In the genomic region with DNA sequence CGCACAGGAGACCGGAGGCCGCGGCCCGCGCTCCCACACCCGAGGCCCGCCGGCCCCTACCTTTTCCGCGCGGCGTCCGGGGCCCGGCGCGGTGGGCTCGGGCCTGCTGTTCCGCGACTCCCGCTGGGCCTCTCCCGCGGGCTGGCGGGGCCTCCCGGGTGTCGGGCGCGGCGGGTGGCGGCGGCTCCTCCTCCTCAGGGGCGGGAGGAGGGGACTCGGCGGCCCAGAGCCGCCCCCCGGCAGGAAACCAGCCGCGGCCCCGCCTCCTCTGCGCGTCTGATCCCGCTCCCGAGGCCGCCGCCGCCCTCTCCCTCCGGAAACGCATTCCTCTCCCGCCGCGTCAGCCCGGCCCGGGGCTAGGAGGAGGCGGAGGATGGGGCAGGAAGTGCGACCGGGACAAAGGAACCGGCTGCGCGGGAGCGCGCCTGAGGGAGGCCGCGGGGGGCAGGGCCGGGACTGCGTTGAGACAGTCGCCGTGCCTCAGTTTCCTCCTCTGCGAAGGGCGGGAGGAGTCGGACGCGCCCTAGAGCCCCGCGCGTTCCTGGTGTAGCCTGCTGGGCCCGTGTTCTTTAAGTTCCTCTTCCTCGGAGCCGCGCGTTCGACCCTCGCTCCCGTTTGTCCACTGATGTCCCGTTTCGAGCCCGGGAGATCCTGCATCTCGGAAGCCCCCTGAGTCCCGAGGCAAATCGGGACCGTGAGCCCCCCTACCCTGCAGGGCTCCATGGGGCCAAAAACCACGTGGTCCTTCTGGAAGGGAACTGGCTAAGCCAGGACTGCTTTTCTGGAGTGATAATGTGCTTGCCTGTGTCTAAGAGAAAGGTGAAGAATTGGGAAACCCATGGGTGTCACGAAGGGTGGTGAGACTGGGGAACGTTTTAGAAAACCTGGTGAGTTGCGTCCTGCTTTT, we compare ENCODE assay signal across 1 cellular context.
A peak's percentile ranks its signal among the peaks of the same experiment; 100 is the strongest.
TF ChIP-seq lines count a peak whose summit lies in the region.

A gene (minus strand): TSS at position 146 of the 907 bp plus-strand sequence. CDS start 22,672 bp downstream, outside the sequence.

TF ChIP-seq in K562, 482 proteins besides CTCF, POLR2A, EP300 and RAD21 (continued from another document and continues in another):
- TF ChIP-seq PCBP1 (IDR thresholded peaks at IDR 0.05; ENCODE audit: low read depth, low read length, poor library complexity, severe bottlenecking) (no peak), SP1 (CRISPR knock-in tag; IDR thresholded peaks at IDR 0.05) (peak; percentile 65), OTX1 (CRISPR knock-in tag; IDR thresholded peaks at IDR 0.05) (no peak), TFAM (CRISPR knock-in tag; conservative IDR thresholded peaks at IDR 0.05) (no peak), POLR2AphosphoS2 (IDR thresholded peaks at IDR 0.05; ENCODE audit: low read length) (no peak), ZSCAN29 (IDR thresholded peaks at IDR 0.05) (no peak; the same call in 1 of the 2 replicates), ELF4 (CRISPR knock-in tag; IDR thresholded peaks at IDR 0.05) (no peak), XRCC4 (IDR thresholded peaks at IDR 0.05; ENCODE audit: extremely low read depth, insufficient read depth, insufficient read length) (no peak), CEBPG (CRISPR knock-in tag; IDR thresholded peaks at IDR 0.05) (no peak), CEBPG (tag; conservative IDR thresholded peaks at IDR 0.05 in 1 of 2, IDR thresholded peaks at IDR 0.05 in 1 of 2) (no peak), SRF (CRISPR knock-in tag; IDR thresholded peaks at IDR 0.05) (peak in 1 of 2 experiments; percentile 57; a peak in 1 of 4 replicates), U2AF1 (optimal IDR thresholded peaks at IDR 0.05; ENCODE audit: low read depth, low read length) (peak; percentile 49), PURB (CRISPR knock-in tag; IDR thresholded peaks at IDR 0.05; ENCODE audit: low read depth) (no peak), CREB1 (IDR thresholded peaks at IDR 0.05) (peak; percentile 57), CREB1 (CRISPR knock-in tag; IDR thresholded peaks at IDR 0.05) (no peak), CHD2 (IDR thresholded peaks at IDR 0.05; ENCODE audit: low read depth, low read length) (0 out of 2 replicates have a peak, but pooled peaks have one; percentile 27), ILF3 (IDR thresholded peaks at IDR 0.05; ENCODE audit: borderline replicate concordance) (no peak), NFXL1 (CRISPR knock-in tag; IDR thresholded peaks at IDR 0.05) (no peak), DPF2 (IDR thresholded peaks at IDR 0.05) (peak; percentile 43; the same call in 1 of the 2 replicates), ZNF12 (CRISPR knock-in tag; IDR thresholded peaks at IDR 0.05) (no peak; the same call in 1 of the 2 replicates), SPI1 (IDR thresholded peaks at IDR 0.05; ENCODE audit: borderline replicate concordance, low read depth, low read length) (peak; percentile 64; the same call in 1 of the 2 replicates), GTF2A2 (tag; IDR thresholded peaks at IDR 0.05) (no peak), FOSL1 (tag; conservative IDR thresholded peaks at IDR 0.05) (peak; percentile 40; the same call in 1 of the 2 replicates)
- TF ChIP-seq, protein P1, sequence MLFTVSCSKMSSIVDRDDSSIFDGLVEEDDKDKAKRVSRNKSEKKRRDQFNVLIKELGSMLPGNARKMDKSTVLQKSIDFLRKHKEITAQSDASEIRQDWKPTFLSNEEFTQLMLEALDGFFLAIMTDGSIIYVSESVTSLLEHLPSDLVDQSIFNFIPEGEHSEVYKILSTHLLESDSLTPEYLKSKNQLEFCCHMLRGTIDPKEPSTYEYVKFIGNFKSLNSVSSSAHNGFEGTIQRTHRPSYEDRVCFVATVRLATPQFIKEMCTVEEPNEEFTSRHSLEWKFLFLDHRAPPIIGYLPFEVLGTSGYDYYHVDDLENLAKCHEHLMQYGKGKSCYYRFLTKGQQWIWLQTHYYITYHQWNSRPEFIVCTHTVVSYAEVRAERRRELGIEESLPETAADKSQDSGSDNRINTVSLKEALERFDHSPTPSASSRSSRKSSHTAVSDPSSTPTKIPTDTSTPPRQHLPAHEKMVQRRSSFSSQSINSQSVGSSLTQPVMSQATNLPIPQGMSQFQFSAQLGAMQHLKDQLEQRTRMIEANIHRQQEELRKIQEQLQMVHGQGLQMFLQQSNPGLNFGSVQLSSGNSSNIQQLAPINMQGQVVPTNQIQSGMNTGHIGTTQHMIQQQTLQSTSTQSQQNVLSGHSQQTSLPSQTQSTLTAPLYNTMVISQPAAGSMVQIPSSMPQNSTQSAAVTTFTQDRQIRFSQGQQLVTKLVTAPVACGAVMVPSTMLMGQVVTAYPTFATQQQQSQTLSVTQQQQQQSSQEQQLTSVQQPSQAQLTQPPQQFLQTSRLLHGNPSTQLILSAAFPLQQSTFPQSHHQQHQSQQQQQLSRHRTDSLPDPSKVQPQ (CRISPR knock-in tag; IDR thresholded peaks at IDR 0.05; ENCODE audit: borderline replicate concordance) = no peak
- TF ChIP-seq, protein P2, sequence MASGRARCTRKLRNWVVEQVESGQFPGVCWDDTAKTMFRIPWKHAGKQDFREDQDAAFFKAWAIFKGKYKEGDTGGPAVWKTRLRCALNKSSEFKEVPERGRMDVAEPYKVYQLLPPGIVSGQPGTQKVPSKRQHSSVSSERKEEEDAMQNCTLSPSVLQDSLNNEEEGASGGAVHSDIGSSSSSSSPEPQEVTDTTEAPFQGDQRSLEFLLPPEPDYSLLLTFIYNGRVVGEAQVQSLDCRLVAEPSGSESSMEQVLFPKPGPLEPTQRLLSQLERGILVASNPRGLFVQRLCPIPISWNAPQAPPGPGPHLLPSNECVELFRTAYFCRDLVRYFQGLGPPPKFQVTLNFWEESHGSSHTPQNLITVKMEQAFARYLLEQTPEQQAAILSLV (tag; IDR thresholded peaks at IDR 0.05) = no peak
- TF ChIP-seq, protein P3, sequence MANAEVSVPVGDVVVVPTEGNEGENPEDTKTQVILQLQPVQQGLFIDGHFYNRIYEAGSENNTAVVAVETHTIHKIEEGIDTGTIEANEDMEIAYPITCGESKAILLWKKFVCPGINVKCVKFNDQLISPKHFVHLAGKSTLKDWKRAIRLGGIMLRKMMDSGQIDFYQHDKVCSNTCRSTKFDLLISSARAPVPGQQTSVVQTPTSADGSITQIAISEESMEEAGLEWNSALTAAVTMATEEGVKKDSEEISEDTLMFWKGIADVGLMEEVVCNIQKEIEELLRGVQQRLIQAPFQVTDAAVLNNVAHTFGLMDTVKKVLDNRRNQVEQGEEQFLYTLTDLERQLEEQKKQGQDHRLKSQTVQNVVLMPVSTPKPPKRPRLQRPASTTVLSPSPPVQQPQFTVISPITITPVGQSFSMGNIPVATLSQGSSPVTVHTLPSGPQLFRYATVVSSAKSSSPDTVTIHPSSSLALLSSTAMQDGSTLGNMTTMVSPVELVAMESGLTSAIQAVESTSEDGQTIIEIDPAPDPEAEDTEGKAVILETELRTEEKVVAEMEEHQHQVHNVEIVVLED (CRISPR knock-in tag; IDR thresholded peaks at IDR 0.05) = no peak
- TF ChIP-seq, protein P4, sequence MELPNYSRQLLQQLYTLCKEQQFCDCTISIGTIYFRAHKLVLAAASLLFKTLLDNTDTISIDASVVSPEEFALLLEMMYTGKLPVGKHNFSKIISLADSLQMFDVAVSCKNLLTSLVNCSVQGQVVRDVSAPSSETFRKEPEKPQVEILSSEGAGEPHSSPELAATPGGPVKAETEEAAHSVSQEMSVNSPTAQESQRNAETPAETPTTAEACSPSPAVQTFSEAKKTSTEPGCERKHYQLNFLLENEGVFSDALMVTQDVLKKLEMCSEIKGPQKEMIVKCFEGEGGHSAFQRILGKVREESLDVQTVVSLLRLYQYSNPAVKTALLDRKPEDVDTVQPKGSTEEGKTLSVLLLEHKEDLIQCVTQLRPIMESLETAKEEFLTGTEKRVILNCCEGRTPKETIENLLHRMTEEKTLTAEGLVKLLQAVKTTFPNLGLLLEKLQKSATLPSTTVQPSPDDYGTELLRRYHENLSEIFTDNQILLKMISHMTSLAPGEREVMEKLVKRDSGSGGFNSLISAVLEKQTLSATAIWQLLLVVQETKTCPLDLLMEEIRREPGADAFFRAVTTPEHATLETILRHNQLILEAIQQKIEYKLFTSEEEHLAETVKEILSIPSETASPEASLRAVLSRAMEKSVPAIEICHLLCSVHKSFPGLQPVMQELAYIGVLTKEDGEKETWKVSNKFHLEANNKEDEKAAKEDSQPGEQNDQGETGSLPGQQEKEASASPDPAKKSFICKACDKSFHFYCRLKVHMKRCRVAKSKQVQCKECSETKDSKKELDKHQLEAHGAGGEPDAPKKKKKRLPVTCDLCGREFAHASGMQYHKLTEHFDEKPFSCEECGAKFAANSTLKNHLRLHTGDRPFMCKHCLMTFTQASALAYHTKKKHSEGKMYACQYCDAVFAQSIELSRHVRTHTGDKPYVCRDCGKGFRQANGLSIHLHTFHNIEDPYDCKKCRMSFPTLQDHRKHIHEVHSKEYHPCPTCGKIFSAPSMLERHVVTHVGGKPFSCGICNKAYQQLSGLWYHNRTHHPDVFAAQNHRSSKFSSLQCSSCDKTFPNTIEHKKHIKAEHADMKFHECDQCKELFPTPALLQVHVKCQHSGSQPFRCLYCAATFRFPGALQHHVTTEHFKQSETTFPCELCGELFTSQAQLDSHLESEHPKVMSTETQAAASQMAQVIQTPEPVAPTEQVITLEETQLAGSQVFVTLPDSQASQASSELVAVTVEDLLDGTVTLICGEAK (IDR thresholded peaks at IDR 0.05) = peak; percentile 90
- TF ChIP-seq, protein P4 (CRISPR knock-in tag; IDR thresholded peaks at IDR 0.05) = no peak
- TF ChIP-seq, protein P5, sequence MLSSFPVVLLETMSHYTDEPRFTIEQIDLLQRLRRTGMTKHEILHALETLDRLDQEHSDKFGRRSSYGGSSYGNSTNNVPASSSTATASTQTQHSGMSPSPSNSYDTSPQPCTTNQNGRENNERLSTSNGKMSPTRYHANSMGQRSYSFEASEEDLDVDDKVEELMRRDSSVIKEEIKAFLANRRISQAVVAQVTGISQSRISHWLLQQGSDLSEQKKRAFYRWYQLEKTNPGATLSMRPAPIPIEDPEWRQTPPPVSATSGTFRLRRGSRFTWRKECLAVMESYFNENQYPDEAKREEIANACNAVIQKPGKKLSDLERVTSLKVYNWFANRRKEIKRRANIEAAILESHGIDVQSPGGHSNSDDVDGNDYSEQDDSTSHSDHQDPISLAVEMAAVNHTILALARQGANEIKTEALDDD (IDR thresholded peaks at IDR 0.05) = no peak
- TF ChIP-seq, protein P6, sequence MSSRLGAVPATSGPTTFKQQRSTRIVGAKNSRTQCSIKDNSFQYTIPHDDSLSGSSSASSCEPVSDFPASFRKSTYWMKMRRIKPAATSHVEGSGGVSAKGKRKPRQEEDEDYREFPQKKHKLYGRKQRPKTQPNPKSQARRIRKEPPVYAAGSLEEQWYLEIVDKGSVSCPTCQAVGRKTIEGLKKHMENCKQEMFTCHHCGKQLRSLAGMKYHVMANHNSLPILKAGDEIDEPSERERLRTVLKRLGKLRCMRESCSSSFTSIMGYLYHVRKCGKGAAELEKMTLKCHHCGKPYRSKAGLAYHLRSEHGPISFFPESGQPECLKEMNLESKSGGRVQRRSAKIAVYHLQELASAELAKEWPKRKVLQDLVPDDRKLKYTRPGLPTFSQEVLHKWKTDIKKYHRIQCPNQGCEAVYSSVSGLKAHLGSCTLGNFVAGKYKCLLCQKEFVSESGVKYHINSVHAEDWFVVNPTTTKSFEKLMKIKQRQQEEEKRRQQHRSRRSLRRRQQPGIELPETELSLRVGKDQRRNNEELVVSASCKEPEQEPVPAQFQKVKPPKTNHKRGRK (tag; IDR thresholded peaks at IDR 0.05) = no peak
- TF ChIP-seq, protein P7, sequence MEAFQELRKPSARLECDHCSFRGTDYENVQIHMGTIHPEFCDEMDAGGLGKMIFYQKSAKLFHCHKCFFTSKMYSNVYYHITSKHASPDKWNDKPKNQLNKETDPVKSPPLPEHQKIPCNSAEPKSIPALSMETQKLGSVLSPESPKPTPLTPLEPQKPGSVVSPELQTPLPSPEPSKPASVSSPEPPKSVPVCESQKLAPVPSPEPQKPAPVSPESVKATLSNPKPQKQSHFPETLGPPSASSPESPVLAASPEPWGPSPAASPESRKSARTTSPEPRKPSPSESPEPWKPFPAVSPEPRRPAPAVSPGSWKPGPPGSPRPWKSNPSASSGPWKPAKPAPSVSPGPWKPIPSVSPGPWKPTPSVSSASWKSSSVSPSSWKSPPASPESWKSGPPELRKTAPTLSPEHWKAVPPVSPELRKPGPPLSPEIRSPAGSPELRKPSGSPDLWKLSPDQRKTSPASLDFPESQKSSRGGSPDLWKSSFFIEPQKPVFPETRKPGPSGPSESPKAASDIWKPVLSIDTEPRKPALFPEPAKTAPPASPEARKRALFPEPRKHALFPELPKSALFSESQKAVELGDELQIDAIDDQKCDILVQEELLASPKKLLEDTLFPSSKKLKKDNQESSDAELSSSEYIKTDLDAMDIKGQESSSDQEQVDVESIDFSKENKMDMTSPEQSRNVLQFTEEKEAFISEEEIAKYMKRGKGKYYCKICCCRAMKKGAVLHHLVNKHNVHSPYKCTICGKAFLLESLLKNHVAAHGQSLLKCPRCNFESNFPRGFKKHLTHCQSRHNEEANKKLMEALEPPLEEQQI (IDR thresholded peaks at IDR 0.05) = no peak
- TF ChIP-seq, protein P8, sequence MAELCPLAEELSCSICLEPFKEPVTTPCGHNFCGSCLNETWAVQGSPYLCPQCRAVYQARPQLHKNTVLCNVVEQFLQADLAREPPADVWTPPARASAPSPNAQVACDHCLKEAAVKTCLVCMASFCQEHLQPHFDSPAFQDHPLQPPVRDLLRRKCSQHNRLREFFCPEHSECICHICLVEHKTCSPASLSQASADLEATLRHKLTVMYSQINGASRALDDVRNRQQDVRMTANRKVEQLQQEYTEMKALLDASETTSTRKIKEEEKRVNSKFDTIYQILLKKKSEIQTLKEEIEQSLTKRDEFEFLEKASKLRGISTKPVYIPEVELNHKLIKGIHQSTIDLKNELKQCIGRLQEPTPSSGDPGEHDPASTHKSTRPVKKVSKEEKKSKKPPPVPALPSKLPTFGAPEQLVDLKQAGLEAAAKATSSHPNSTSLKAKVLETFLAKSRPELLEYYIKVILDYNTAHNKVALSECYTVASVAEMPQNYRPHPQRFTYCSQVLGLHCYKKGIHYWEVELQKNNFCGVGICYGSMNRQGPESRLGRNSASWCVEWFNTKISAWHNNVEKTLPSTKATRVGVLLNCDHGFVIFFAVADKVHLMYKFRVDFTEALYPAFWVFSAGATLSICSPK (IDR thresholded peaks at IDR 0.05; ENCODE audit: borderline replicate concordance) = no peak
